In genomic region chr10:30823651-30824050, GRCh38 we compare ENCODE assay signal across 21 cellular contexts.
"Had no signal": no experiment of that assay in that cellular context is flagged by ENCODE, and none has a peak within 500 bp of the region (broad histone marks: within the 10 kb centered on the region; RNA-seq: fewer than 3 reads in every experiment).

No MANE protein-coding gene starts in this region.

- H3K4me3 ChIP-seq: K562, SJSA1, SK-N-MC had no signal

- H3K9me3 ChIP-seq: SJSA1 had no signal

- DNase-seq: Kasumi-1, MM.1S, NCI-H1092 treated with DMSO at 0.1 percent for 48 hours, NCI-H1436, NCI-H187, NCI-H2029, NCI-H2081 treated with DMSO at 0.1 percent for 48 hours, NCI-H2171, NCI-H226, NCI-H446, NCI-H510A, NCI-H524 treated with DMSO at 0.1 percent for 48 hours, NCI-H69, Right ventricle myocardium superior, RPMI8226, SIG-M5 had no signal

- H3K36me3 ChIP-seq: SJSA1 had no signal

- H3K27ac ChIP-seq: KMS-11, SJSA1, SK-N-MC had no signal

- ATAC-seq: HepG2, K562 had no signal

- H3K27me3 ChIP-seq: SJSA1 had no signal
